In genomic region chr2:230130668-230131364, GRCh38 we compare ENCODE assay signal across 9 cellular contexts.
DNase-seq lines count a peak whose midpoint lies in the region; ATAC-seq and TF ChIP-seq lines count a peak whose summit lies in the region.
"Had no signal": no experiment of that assay in that cellular context is flagged by ENCODE, and none has a peak within 500 bp of the region (broad histone marks: within the 10 kb centered on the region; RNA-seq: fewer than 3 reads in every experiment).

No MANE protein-coding gene starts in this region.

- no peak overlapping the region for H4K91ac ChIP-seq in H9 (ENCODE audit: insufficient read length, low read depth, low read length)

- no peaks in the 10 kb centered on the region for H3K4me1 Mint-ChIP-seq in H9

- H3K56ac ChIP-seq in H9 (ENCODE audit: insufficient read length, low read depth, low read length) = no peak overlapping the region

- H3K27me3 Mint-ChIP-seq in H9 (ENCODE audit: low read depth) = no peaks in the 10 kb centered on the region; the same call in 1 of the 2 replicates

- H3K4ac ChIP-seq in H9 (ENCODE audit: low read depth, low read length) = no peak overlapping the region

- no peak for TF ChIP-seq POLR2A in breast epithelium (IDR thresholded peaks at IDR 0.05)

- DNase-seq in H9 = no peak
- DNase-seq in breast epithelium (ENCODE audit: low spot score in 2 of 2) = peak in 1 of 2 donors; percentile 27
- peak; percentile 12 for DNase-seq in kidney epithelial cell (ENCODE audit: low read depth)
- no peak for DNase-seq in T1000 (lab: John Stamatoyannopoulos, UW)
- DNase-seq: midbrain had no signal

- no peak overlapping the region for H2BK120ac ChIP-seq in H9 (ENCODE audit: low read depth, low read length, poor library complexity, severe bottlenecking)

- no peaks in the 10 kb centered on the region; a peak in 2 of 5 replicates for H3K9me3 Mint-ChIP-seq in H9

- no peaks in the 10 kb centered on the region for H3K36me3 ChIP-seq in breast epithelium
- H3K36me3 ChIP-seq in kidney epithelial cell (ENCODE audit: control insufficient read depth, insufficient read depth, low read length) = no peaks in the 10 kb centered on the region
- no peaks in the 10 kb centered on the region for H3K36me3 ChIP-seq in stomach smooth muscle (ENCODE audit: control insufficient read depth in 2 of 2, insufficient read depth in 2 of 2, low read length in 2 of 2)

- H3K79me2 ChIP-seq in H9 (ENCODE audit: insufficient read depth, low read length) = no peaks in the 10 kb centered on the region

- H3K18ac ChIP-seq in H9 (ENCODE audit: insufficient read length, low read depth, low read length) = no peak overlapping the region

- TF ChIP-seq CTCF in H9 (conservative IDR thresholded peaks at IDR 0.05) = no peak
- TF ChIP-seq CTCF in breast epithelium (IDR thresholded peaks at IDR 0.05) = no peak
- TF ChIP-seq CTCF in kidney epithelial cell (IDR thresholded peaks at IDR 0.05; ENCODE audit: insufficient read depth, low read length, poor library complexity, severe bottlenecking) = no peak

- no peak overlapping the region for H3T11ph ChIP-seq in H9 (ENCODE audit: low read length)

- H4K8ac ChIP-seq in H9 (replicated peaks; ENCODE audit: insufficient read length, low read depth, low read length) = peak overlapping the region; percentile 35

- no peak overlapping the region for H3K23ac ChIP-seq in H9 (ENCODE audit: insufficient read length, low read depth, low read length)

- H2AK5ac ChIP-seq in H9 (ENCODE audit: insufficient read length, low read length) = no peak overlapping the region

- no peak overlapping the region for H3K4me3 Mint-ChIP-seq in H9

- no peak overlapping the region for H3K4me2 ChIP-seq in H9 (ENCODE audit: insufficient read depth, insufficient read length, low read length)

- no peak overlapping the region for H2AFZ ChIP-seq in H9 (ENCODE audit: low read length)

- H3K79me1 ChIP-seq in H9 (ENCODE audit: insufficient read depth, low read depth, low read length, poor library complexity, severe bottlenecking) = no peaks in the 10 kb centered on the region

- H2BK12ac ChIP-seq in H9 (ENCODE audit: insufficient read length, low read depth, low read length) = no peak overlapping the region

- no peak overlapping the region for H3K27ac ChIP-seq in H9 (ENCODE audit: insufficient read length, low read depth, low read length)
- H3K27ac ChIP-seq in breast epithelium = peak overlapping the region; percentile 68 to 77
- peak overlapping the region; percentile 53 for H3K27ac ChIP-seq in stomach smooth muscle (ENCODE audit: low read length)

- H3K4me3 ChIP-seq in breast epithelium = no peak overlapping the region
- H3K4me3 ChIP-seq in kidney epithelial cell (ENCODE audit: low read depth, low read length) = no peak overlapping the region
- no peak overlapping the region for H3K4me3 ChIP-seq in stomach smooth muscle (ENCODE audit: low read length in 2 of 2)

- intact Hi-C loops in breast epithelium (cut with DNase I; ENCODE audit: low total_unique reads) = no loop called here

- H4K20me1 ChIP-seq in H9 (ENCODE audit: control insufficient read depth, insufficient read depth, insufficient read length) = no peaks in the 10 kb centered on the region

- H3K14ac ChIP-seq in H9 (ENCODE audit: insufficient read depth, low read length) = no peak overlapping the region

- WGBS in H9 (ENCODE audit: extremely low coverage, insufficient read length, low lambda C conversion rate) = no CpG with 5 or more reads among the region's 11 CpGs

- H2BK5ac ChIP-seq in H9 (ENCODE audit: insufficient read length, low read length) = no peak overlapping the region

- H3K9ac ChIP-seq in H9 (ENCODE audit: extremely low read depth, insufficient read length, low read length) (no peak overlapping the region), stomach smooth muscle (ENCODE audit: low read length in 2 of 2) (no peak overlapping the region)

- no peak for ATAC-seq in HG02588 (IDR thresholded peaks at IDR 0.05; ENCODE audit: unreplicated experiment)
- ATAC-seq in GM18519 (IDR thresholded peaks at IDR 0.05; ENCODE audit: low FRiP score, unreplicated experiment) = no peak
- no peak for ATAC-seq in GM21515 (IDR thresholded peaks at IDR 0.05; ENCODE audit: unreplicated experiment)

- H3K4me1 ChIP-seq in H9 (ENCODE audit: insufficient read depth, low read length) = no peaks in the 10 kb centered on the region
- no peaks in the 10 kb centered on the region for H3K4me1 ChIP-seq in breast epithelium
- no peaks in the 10 kb centered on the region for H3K4me1 ChIP-seq in stomach smooth muscle (ENCODE audit: control insufficient read depth, insufficient read depth, low read length)

- no peaks in the 10 kb centered on the region for H3K23me2 ChIP-seq in H9 (ENCODE audit: insufficient read length, low read depth, low read length, poor library complexity, severe bottlenecking)

- H3K27me3 ChIP-seq in H9 (ENCODE audit: insufficient read depth, low read length) (no peaks in the 10 kb centered on the region), breast epithelium (no peaks in the 10 kb centered on the region), kidney epithelial cell (ENCODE audit: control insufficient read depth, insufficient read depth, low read length) (no peaks in the 10 kb centered on the region), stomach smooth muscle (ENCODE audit: control insufficient read depth in 1 of 2, insufficient read depth in 2 of 2, low read length in 2 of 2) (no peaks in the 10 kb centered on the region)

- H4K5ac ChIP-seq in H9 (ENCODE audit: insufficient read length, low read depth, low read length) = no peak overlapping the region

- no peak overlapping the region for H2BK20ac ChIP-seq in H9 (ENCODE audit: low read depth, low read length, poor library complexity, severe bottlenecking)

- H2BK15ac ChIP-seq in H9 (ENCODE audit: low read depth, low read length) = no peak overlapping the region

- H3K36me3 Mint-ChIP-seq in H9 (ENCODE audit: insufficient read depth in 1 of 3, low read depth in 3 of 3) = no peaks in the 10 kb centered on the region; a peak in 2 of 7 replicates

- H3K9me3 ChIP-seq in H9 (ENCODE audit: control insufficient read depth, low read depth, low read length) = no peaks in the 10 kb centered on the region
- H3K9me3 ChIP-seq in breast epithelium = peaks cover 0 to 9% of the 10 kb centered on the region in 2 donors
- no peaks in the 10 kb centered on the region for H3K9me3 ChIP-seq in stomach smooth muscle (ENCODE audit: control insufficient read depth in 2 of 2, low read length in 2 of 2)

- H3K27ac Mint-ChIP-seq in H9 = no peak overlapping the region
